In genomic region chr10:125977206-125977605, GRCh38 we compare ENCODE assay signal across 17 cellular contexts.
DNase-seq lines count a peak whose midpoint lies in the region; ATAC-seq and TF ChIP-seq lines count a peak whose summit lies in the region.
"Had no signal": no experiment of that assay in that cellular context is flagged by ENCODE, and none has a peak within 500 bp of the region (broad histone marks: within the 10 kb centered on the region; RNA-seq: fewer than 3 reads in every experiment).

No MANE protein-coding gene starts in this region.

- H3K56ac ChIP-seq in mesendoderm (ENCODE audit: low read length): peak overlapping the region; percentile 49

- H3K4me3 ChIP-seq in cardiac fibroblast (replicated peaks in 1 of 2; ENCODE audit: low read depth in 2 of 2, low read length in 2 of 2) (no peak overlapping the region), mesendoderm (ENCODE audit: low read length) (no peak overlapping the region)
- H3K4me3 ChIP-seq: hepatocyte, thoracic aorta had no signal

- no peak overlapping the region for H2BK5ac ChIP-seq in mesendoderm (ENCODE audit: low read length)

- TF ChIP-seq CTCF in GM13977 (IDR thresholded peaks at IDR 0.05; ENCODE audit: extremely low read depth, insufficient read depth, missing control alignments) (peak; percentile 25), cardiac fibroblast (IDR thresholded peaks at IDR 0.05; ENCODE audit: low read depth, low read length) (peak; percentile 15)

- H2AK5ac ChIP-seq in mesendoderm (ENCODE audit: low read length): no peak overlapping the region

- no peak overlapping the region for H2BK120ac ChIP-seq in mesendoderm (ENCODE audit: low read depth, low read length)

- no peak overlapping the region for H3K23ac ChIP-seq in mesendoderm (ENCODE audit: low read length)

- no peak overlapping the region for H4K8ac ChIP-seq in mesendoderm (ENCODE audit: low read depth, low read length)

- ATAC-seq in HG02759 (IDR thresholded peaks at IDR 0.05; ENCODE audit: unreplicated experiment): no peak
- ATAC-seq: activated CD4-positive, alpha-beta T cell treated with anti-CD3 and anti-CD28 coated beads for 36 hours; CD8-positive, alpha-beta T cell; SK-N-SH treated with all-trans-retinoic acid at 6 μM for 48 hours had no signal

- no peak overlapping the region for H4K5ac ChIP-seq in mesendoderm (ENCODE audit: low read length)

- no peaks in the 10 kb centered on the region for H3K36me3 ChIP-seq in mesendoderm (ENCODE audit: control insufficient read depth, insufficient read depth, low read length)
- H3K36me3 ChIP-seq: thoracic aorta had no signal

- no peaks in the 10 kb centered on the region for H3K27me3 ChIP-seq in mesendoderm (ENCODE audit: insufficient read depth, low read length, poor library complexity)
- H3K27me3 ChIP-seq: hepatocyte had no signal

- no peak overlapping the region for H3K9ac ChIP-seq in mesendoderm (ENCODE audit: low read length)

- no peak overlapping the region for H3K18ac ChIP-seq in mesendoderm (ENCODE audit: low read length)

- WGBS in mesendoderm (ENCODE audit: extremely low coverage, insufficient coverage, low lambda C conversion rate): no CpG with 5 or more reads among the region's 4 CpGs

- peaks cover 1% of the 10 kb centered on the region for H3K4me1 ChIP-seq in mesendoderm (ENCODE audit: control insufficient read depth, low read depth, low read length)

- H3K4ac ChIP-seq in mesendoderm (ENCODE audit: low read depth, low read length): peak overlapping the region; percentile 2

- no peak overlapping the region for H3K4me2 ChIP-seq in mesendoderm (ENCODE audit: low read length)
- H3K4me2 ChIP-seq: hepatocyte had no signal

- H3K79me2 ChIP-seq in mesendoderm (ENCODE audit: control insufficient read depth, insufficient read depth, low read length): no peaks in the 10 kb centered on the region
- H3K79me2 ChIP-seq: hepatocyte had no signal

- H3K27ac ChIP-seq in mesendoderm (ENCODE audit: low read depth, low read length): no peak overlapping the region
- H3K27ac ChIP-seq: hepatocyte, thoracic aorta had no signal

- DNase-seq in GM13977 (ENCODE audit: low spot score): no peak
- DNase-seq in MV-4-11 (lab: John Stamatoyannopoulos, UW): peak; percentile 1
- no peak for DNase-seq in cardiac fibroblast (ENCODE audit: low read depth in 2 of 2)
- DNase-seq in mesendoderm: peak; percentile 66
- DNase-seq in NCI-H1092 treated with DMSO at 0.1 percent for 48 hours (lab: John Stamatoyannopoulos, UW): no peak
- no peak for DNase-seq in central memory CD4-positive, alpha-beta T cell
- DNase-seq: activated CD4-positive, alpha-beta T cell treated with anti-CD3 and anti-CD28 coated beads for 36 hours; activated T-cell treated with anti-CD3 and anti-CD28 coated beads, Interleukin-2, amount 50 U/mL, for 48 hours; anterior cingulate cortex; CD8-positive, alpha-beta T cell; NCI-H2029 treated with DMSO at 0.1 percent for 48 hours; NK-92 treated with Interleukin-12 subunit alpha and Interleukin-12 subunit beta, amount 100 ng/mL, for 24 hours; stimulated activated CD4-positive, alpha-beta T cell treated with anti-CD3 and anti-CD28 coated beads, Interleukin-12 subunit alpha, Interleukin-12 subunit beta, amount 100 ng/mL, for 4 hours had no signal

- in situ Hi-C loops in GM13977 (cut with MboI; ENCODE audit: low pct_unique_long_range_greater_than_20kb, low sequenced_read_pairs, unreplicated experiment): loop anchor here (25.0 kb wide), 1 partner anchor 510 kb away; no protein-coding TSS in a partner anchor

- no peaks in the 10 kb centered on the region for H3K79me1 ChIP-seq in mesendoderm (ENCODE audit: low read length)

- no peak overlapping the region for H2BK15ac ChIP-seq in mesendoderm (replicated peaks; ENCODE audit: low read depth)

Comparison
In these comparisons a context has a peak if more than half of its experiments do, and no peak if none do; other contexts are left out.
1. DNase-seq: peak in MV-4-11 (single experiment) and mesendoderm (single experiment); none in GM13977 (single experiment), cardiac fibroblast (0 of 2), NCI-H1092 treated with DMSO at 0.1 percent for 48 hours (single experiment) and central memory CD4-positive, alpha-beta T cell (single experiment).